In genomic region chr5:177497011-177497296, GRCh38 we compare ENCODE assay signal across 8 cellular contexts. TPM values are rescaled to one million over a fixed set of nuclear protein-coding genes. Genes with fewer than 3 reads are reported as not detected.
DNase-seq lines count a peak whose midpoint lies in the region; ATAC-seq and TF ChIP-seq lines count a peak whose summit lies in the region.

No MANE protein-coding gene starts in this region.

- no TSS peak for BruUV-seq in A673 (replicated peaks; lab: Mats Ljungman, UMichigan)

- peak overlapping the region; percentile 90 for H3K9ac ChIP-seq in HUES64 (ENCODE audit: low read depth, low read length)

- TF ChIP-seq CTCF in A673 (conservative IDR thresholded peaks at IDR 0.05; ENCODE audit: low read depth, low read length) (no peak), chondrocyte (IDR thresholded peaks at IDR 0.05) (no peak)

- H3K27me3 Mint-ChIP-seq in chondrocyte (ENCODE audit: low read depth): no peaks in the 10 kb centered on the region
- H3K27me3 Mint-ChIP-seq in naive B cell: peaks cover 4 to 8% (median 7%) of the 10 kb centered on the region in 3 donors

- H3K4me1 Mint-ChIP-seq in chondrocyte (ENCODE audit: low read depth) (peaks cover 69% of the 10 kb centered on the region), naive B cell (peaks cover 53 to 67% (median 60%) of the 10 kb centered on the region in 3 donors)

- peaks cover 4% of the 10 kb centered on the region for H3K36me3 ChIP-seq in A673 (ENCODE audit: insufficient read depth, low read length, poor library complexity, severe bottlenecking)
- H3K36me3 ChIP-seq in HUES64 (ENCODE audit: insufficient read depth, low read length): peaks cover 32% of the 10 kb centered on the region

- intact Hi-C loops in A673 (cut with micrococcal nuclease; ENCODE audit: unreplicated experiment): loop anchor here (2.0 kb wide), 1 partner anchor 186 kb away; the partner anchor contains the start of gene MXD3

- DNase-seq in A673 (ENCODE audit: low spot score) (peak; percentile 66), chondrocyte (ENCODE audit: low spot score) (no peak), naive B cell (no peak), Kasumi-1 (lab: John Stamatoyannopoulos, UW) (no peak), DMS114 treated with DMSO at 0.1 percent for 48 hours (lab: John Stamatoyannopoulos, UW; ENCODE audit: unreplicated experiment) (no peak), NCI-H128 (lab: John Stamatoyannopoulos, UW; ENCODE audit: unreplicated experiment) (no peak)

- WGBS in HUES64: 1% methylated on average over 10 of the region's 11 CpGs

- H3K4me3 Mint-ChIP-seq in chondrocyte (ENCODE audit: unreplicated experiment) (peak overlapping the region; percentile 89), naive B cell (peak overlapping the region in 5 of 8 donors; percentile 25 to 90 (median 81))

- ATAC-seq in naive B cell (ENCODE audit: low read depth in 2 of 2) (no peak), HG03045 (IDR thresholded peaks at IDR 0.05; ENCODE audit: unreplicated experiment) (no peak)

- H3K27ac ChIP-seq in A673 (ENCODE audit: low read depth, low read length, poor library complexity, severe bottlenecking) (peak overlapping the region; percentile 93), HUES64 (ENCODE audit: low read depth, low read length) (peak overlapping the region; percentile 100)

- peaks cover 10% of the 10 kb centered on the region for H3K36me3 Mint-ChIP-seq in chondrocyte (ENCODE audit: low read depth)
- H3K36me3 Mint-ChIP-seq in naive B cell: peaks cover 0 to 7% of the 10 kb centered on the region in 2 donors

- H3K9me3 Mint-ChIP-seq in chondrocyte (ENCODE audit: low read depth) (no peaks in the 10 kb centered on the region), naive B cell (peaks cover 0 to 2% (median 0%) of the 10 kb centered on the region in 7 donors)

- POLR2A ChIA-PET in A673 (lab: Charles Lee; ENCODE audit: low non-redundant PET): interaction anchor here (0.7 kb wide), 1 partner anchor 50 kb away, joined by 11 read pairs; no protein-coding TSS in a partner anchor

- CTCF ChIA-PET in A673 (lab: Charles Lee): interaction anchor here (0.6 kb wide), 2 partner anchors 20 to 547 kb away, joined by 3 read pairs; partner anchors contain the start of gene DDX41

- no peaks in the 10 kb centered on the region for H3K27me3 ChIP-seq in A673 (replicated peaks; ENCODE audit: insufficient read depth, low read depth, low read length, poor library complexity)
- peaks cover 20% of the 10 kb centered on the region for H3K27me3 ChIP-seq in HUES64 (ENCODE audit: insufficient read depth, low read length)

- H3K4me1 ChIP-seq in A673 (ENCODE audit: insufficient read depth, low read length, poor library complexity, severe bottlenecking) (peaks cover 41% of the 10 kb centered on the region), HUES64 (ENCODE audit: insufficient read depth, low read length) (peaks cover 25% of the 10 kb centered on the region)

- H3K27ac Mint-ChIP-seq in chondrocyte (ENCODE audit: unreplicated experiment) (peak overlapping the region; percentile 27), naive B cell (no peak overlapping the region)

- no peaks in the 10 kb centered on the region for H3K9me3 ChIP-seq in A673 (ENCODE audit: low read depth, low read length, poor library complexity, severe bottlenecking)
- no peaks in the 10 kb centered on the region for H3K9me3 ChIP-seq in HUES64 (ENCODE audit: insufficient read depth, low read depth, low read length)

- H3K4me3 ChIP-seq in A673 (ENCODE audit: low read depth, low read length, poor library complexity, severe bottlenecking) (peak overlapping the region; percentile 81), HUES64 (ENCODE audit: low read length) (peak overlapping the region; percentile 79)

RNA-seq across cellular contexts. Expression of gene PDLIM7, which starts 0.5 kb away (rescaled TPM):
- total RNA-seq in A673 (2021) (116 and 132 TPM in 2 replicates), chondrocyte (563 to 633 TPM (median 613 TPM) in 3 replicates)
- polyA plus RNA-seq in HUES64 (2013, experiment 1 of 2): 118 TPM
- polyA plus RNA-seq in HUES64 (2013, experiment 2 of 2): 108 TPM
- 1 to 10 TPM; 1.5 to 6.0 (median 3.9) TPM for polyA plus RNA-seq in naive B cell (ENCODE audit: low read depth in 6 of 6)

RNA-seq across cellular contexts. Expression of gene DOK3, which starts 12.7 kb away (rescaled TPM):
- total RNA-seq in A673 (2021) (13.1 and 15.0 TPM in 2 replicates), chondrocyte (4.7 to 7.7 TPM (median 7.5 TPM) in 3 replicates)
- polyA plus RNA-seq in HUES64 (2013, experiment 1 of 2): 6.6 TPM
- 3.0 TPM for polyA plus RNA-seq in HUES64 (2013, experiment 2 of 2)
- 10 to 100 TPM; 12.7 to 47.7 (median 38.1) TPM for polyA plus RNA-seq in naive B cell (ENCODE audit: low read depth in 6 of 6)

RNA-seq across cellular contexts. Expression of gene DDX41, which starts 19.8 kb away (rescaled TPM):
- total RNA-seq in A673 (2021) (82.3 and 87.7 TPM in 2 replicates), chondrocyte (77.2 to 79.0 TPM (median 78.6 TPM) in 3 replicates)
- polyA plus RNA-seq in HUES64 (2013, experiment 1 of 2): 72.2 TPM
- 64.1 TPM for polyA plus RNA-seq in HUES64 (2013, experiment 2 of 2)
- 10 to 100 TPM; 25.8 to 72.8 (median 43.0) TPM for polyA plus RNA-seq in naive B cell (ENCODE audit: low read depth in 6 of 6)

RNA-seq across cellular contexts. Expression of gene DBN1, which starts 23.5 kb away (rescaled TPM):
- 271 and 286 TPM in 2 replicates for total RNA-seq in A673 (2021)
- 252 TPM for polyA plus RNA-seq in HUES64 (2013, experiment 1 of 2)
- polyA plus RNA-seq in HUES64 (2013, experiment 2 of 2): 228 TPM
- 207 to 277 TPM (median 274 TPM) in 3 replicates for total RNA-seq in chondrocyte
- polyA plus RNA-seq in naive B cell (ENCODE audit: low read depth in 6 of 6): 1 to 10 TPM in 1 of 6 donors, under 1 TPM in 3, not detected in 2; 0.31 to 1.9 (median 0.65) TPM

RNA-seq across cellular contexts. Expression of gene PRR7, which starts 50.3 kb away (rescaled TPM):
- total RNA-seq in A673 (2021) (3.0 and 5.3 TPM in 2 replicates), chondrocyte (4.8 to 5.5 TPM (median 5.3 TPM) in 3 replicates)
- polyA plus RNA-seq in HUES64 (2013, experiment 1 of 2): 5.5 TPM
- 7.7 TPM for polyA plus RNA-seq in HUES64 (2013, experiment 2 of 2)
- polyA plus RNA-seq in naive B cell (ENCODE audit: low read depth in 6 of 6): 10 to 100 TPM; 16.2 to 39.5 (median 25.7) TPM
